ENCODE assay signal across 7 cellular contexts in the genomic region with DNA sequence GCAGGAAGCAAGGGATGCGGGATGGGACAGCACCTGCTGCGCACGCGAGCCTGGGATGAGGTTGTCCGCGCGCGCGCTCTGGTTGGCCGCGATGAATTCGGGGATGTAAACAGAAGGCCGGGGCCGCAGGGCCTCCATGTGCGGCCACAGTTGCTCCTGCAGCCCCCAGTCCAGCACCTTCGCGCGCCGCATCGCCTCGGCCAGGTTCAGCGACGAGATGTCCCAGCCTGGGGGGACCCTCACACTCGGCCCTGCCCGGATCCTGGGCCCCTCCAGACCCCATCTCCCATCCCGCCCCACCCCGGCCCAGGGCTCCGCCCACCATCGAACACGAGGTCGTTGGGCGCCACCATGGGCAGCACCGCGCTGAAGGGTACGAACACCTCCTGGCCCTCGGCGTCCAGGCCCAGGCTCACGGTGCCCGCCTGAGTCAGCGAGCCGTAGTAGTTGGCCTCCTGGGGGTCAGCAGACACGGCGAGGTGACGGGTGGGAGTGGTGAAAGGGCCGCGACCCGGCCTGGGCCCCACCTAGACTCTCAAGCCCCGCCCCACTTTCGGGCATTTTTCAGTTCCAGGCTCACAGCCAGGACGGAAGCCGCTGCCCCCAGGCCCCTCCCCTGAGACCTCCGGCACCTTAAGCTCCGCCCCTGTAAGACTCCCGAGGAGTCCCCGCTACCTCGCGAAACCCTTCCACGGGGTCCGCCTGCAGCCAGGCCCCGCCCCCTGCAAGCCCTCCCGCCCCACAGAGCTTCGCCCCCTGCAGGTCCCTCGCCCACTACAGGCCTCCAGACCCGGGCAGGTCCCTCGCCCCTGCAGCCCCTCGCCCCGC. TPM values are rescaled to one million over a fixed set of nuclear protein-coding genes. Genes with fewer than 3 reads are reported as not detected.
DNase-seq lines count a peak whose midpoint lies in the region; ATAC-seq and TF ChIP-seq lines count a peak whose summit lies in the region.

No MANE protein-coding gene starts in this region.

- TF ChIP-seq EP300 in neural cell (conservative IDR thresholded peaks at IDR 0.05; ENCODE audit: poor library complexity, severe bottlenecking), result no peak

- POLR2A ChIA-PET in OCI-LY7 (lab: Charles Lee), result no interaction called here

- no TSS peak for BruUV-seq in OCI-LY7 (replicated peaks; lab: Mats Ljungman, UMichigan)

- no peak for TF ChIP-seq RAD21 in neural cell (conservative IDR thresholded peaks at IDR 0.05)

- TF ChIP-seq CTCF in OCI-LY7 (conservative IDR thresholded peaks at IDR 0.05; ENCODE audit: low read length), result no peak
- TF ChIP-seq CTCF in neural cell (IDR thresholded peaks at IDR 0.05; ENCODE audit: poor library complexity, severe bottlenecking), result no peak
- TF ChIP-seq CTCF in tibial artery (IDR thresholded peaks at IDR 0.05), result no peak

- peak overlapping the region; percentile 35 for H3K4me3 ChIP-seq in OCI-LY7 (ENCODE audit: low read depth, low read length, poor library complexity, severe bottlenecking)
- H3K4me3 ChIP-seq in neural cell (ENCODE audit: low read length), result peak overlapping the region; percentile 89
- peak overlapping the region; percentile 58 to 65 for H3K4me3 ChIP-seq in tibial artery

- H4K20me1 ChIP-seq in OCI-LY7 (ENCODE audit: insufficient read depth, low read length), result no peaks in the 10 kb centered on the region
- H4K20me1 ChIP-seq in neural cell (ENCODE audit: insufficient read depth), result no peaks in the 10 kb centered on the region

- H3K4me1 ChIP-seq in OCI-LY7 (ENCODE audit: insufficient read depth, low read length, poor library complexity, severe bottlenecking) (peaks cover 20% of the 10 kb centered on the region), tibial artery (peaks cover 0 to 54% (median 46%) of the 10 kb centered on the region in 4 donors)

- H3K36me3 ChIP-seq in OCI-LY7 (ENCODE audit: insufficient read depth, low read length), result no peaks in the 10 kb centered on the region
- H3K36me3 ChIP-seq in neural cell (ENCODE audit: insufficient read depth, low read length), result no peaks in the 10 kb centered on the region
- H3K36me3 ChIP-seq in tibial artery, result peaks cover 5 to 29% (median 15%) of the 10 kb centered on the region in 3 donors

- H3K79me2 ChIP-seq in OCI-LY7 (ENCODE audit: insufficient read depth, low read depth, low read length) (no peaks in the 10 kb centered on the region), neural cell (replicated peaks; ENCODE audit: insufficient read depth, low read length) (no peaks in the 10 kb centered on the region)

- H3K9me3 ChIP-seq in OCI-LY7 (ENCODE audit: low read length) (no peaks in the 10 kb centered on the region), neural cell (ENCODE audit: low read length) (no peaks in the 10 kb centered on the region), tibial artery (no peaks in the 10 kb centered on the region)

- intact Hi-C loops in OCI-LY7 (cut with micrococcal nuclease; ENCODE audit: unreplicated experiment), result no loop called here
- intact Hi-C loops in tibial artery (cut with DNase I; ENCODE audit: low total_unique reads), result no loop called here

- DNase-seq in OCI-LY7 (ENCODE audit: low spot score), result peak; percentile 76
- peak; percentile 73 for DNase-seq in activated T-cell treated with anti-CD3 and anti-CD28 coated beads for 48 hours (ENCODE audit: low read depth)
- DNase-seq in fibroblast of gingiva (ENCODE audit: low read depth), result peak; percentile 62
- peak; percentile 57 to 90 for DNase-seq in tibial artery

- no peaks in the 10 kb centered on the region for H3K27me3 ChIP-seq in neural cell (ENCODE audit: insufficient read depth, low read depth, low read length)
- peaks cover 0 to 9% of the 10 kb centered on the region in 2 donors for H3K27me3 ChIP-seq in tibial artery

- H2AFZ ChIP-seq in OCI-LY7 (ENCODE audit: low read length), result no peak overlapping the region
- H2AFZ ChIP-seq in neural cell (ENCODE audit: low read depth, low read length), result no peak overlapping the region

- no peaks in the 10 kb centered on the region for H3K9me2 ChIP-seq in OCI-LY7 (ENCODE audit: insufficient read depth, low read length)
- no peaks in the 10 kb centered on the region for H3K9me2 ChIP-seq in neural cell (ENCODE audit: insufficient read depth, low read length)

- H3K4me2 ChIP-seq in OCI-LY7 (ENCODE audit: low read length) (peak overlapping the region; percentile 60), neural cell (ENCODE audit: low read length) (peak overlapping the region; percentile 30)

- no peak overlapping the region for H3K27ac ChIP-seq in OCI-LY7 (ENCODE audit: low read depth, low read length, poor library complexity, severe bottlenecking)
- peak overlapping the region; percentile 57 for H3K27ac ChIP-seq in neural cell (ENCODE audit: low read length)
- peak overlapping the region; percentile 66 to 76 for H3K27ac ChIP-seq in tibial artery

- H3K9ac ChIP-seq in neural cell (ENCODE audit: low read length), result peak overlapping the region; percentile 76

- ATAC-seq in GM18511 (IDR thresholded peaks at IDR 0.05; ENCODE audit: unreplicated experiment) (peak; percentile 61), HG03460 (IDR thresholded peaks at IDR 0.05; ENCODE audit: unreplicated experiment) (peak; percentile 50)

- H3F3A ChIP-seq in neural cell (ENCODE audit: insufficient read depth, low read length, poor library complexity, severe bottlenecking), result peaks cover 3% of the 10 kb centered on the region

- CTCF ChIA-PET in OCI-LY7 (lab: Charles Lee; ENCODE audit: unreplicated experiment), result interaction anchor here (0.6 kb wide), 1 partner anchor 32 kb away, joined by 7 read pairs; no protein-coding TSS in a partner anchor

TF ChIP-seq in neural cell, 6 proteins besides CTCF, POLR2A, EP300 and RAD21:
- no peak for TF ChIP-seq EZH2 (IDR thresholded peaks at IDR 0.05; ENCODE audit: borderline replicate concordance, insufficient read depth, low read length, poor library complexity, severe bottlenecking)
- TF ChIP-seq POLR2AphosphoS5 (IDR thresholded peaks at IDR 0.05), result peak; percentile 11
- no peak for TF ChIP-seq TAF1 (IDR thresholded peaks at IDR 0.05; ENCODE audit: low read depth)
- TF ChIP-seq MXI1 (conservative IDR thresholded peaks at IDR 0.05; ENCODE audit: poor library complexity, severe bottlenecking), result no peak
- no peak for TF ChIP-seq SMC3 (conservative IDR thresholded peaks at IDR 0.05; ENCODE audit: poor library complexity)
- no peak for TF ChIP-seq REST (IDR thresholded peaks at IDR 0.05; ENCODE audit: borderline replicate concordance)

RNA-seq across cellular contexts. Expression of gene ISYNA1, which starts 1.1 kb away (rescaled TPM):
- total RNA-seq in OCI-LY7 (2014; rRNA removed; shearing (Covaris generic)), result 0.72 and 1.8 TPM in 2 replicates
- total RNA-seq in OCI-LY7 (2022), result 8.9 and 10.9 TPM in 2 replicates
- polyA plus RNA-seq in neural cell, result 123 and 164 TPM in 2 replicates
- polyA minus RNA-seq in neural cell, result 47.0 and 53.0 TPM in 2 replicates

RNA-seq across cellular contexts. Expression of gene SSBP4, which starts 17.7 kb away (rescaled TPM):
- total RNA-seq in OCI-LY7 (2014; rRNA removed; shearing (Covaris generic)), result 54.8 and 92.9 TPM in 2 replicates
- 97.5 and 117 TPM in 2 replicates for total RNA-seq in OCI-LY7 (2022)
- polyA plus RNA-seq in neural cell, result 148 and 166 TPM in 2 replicates
- 75.0 and 80.3 TPM in 2 replicates for polyA minus RNA-seq in neural cell

RNA-seq across cellular contexts. Expression of gene LRRC25, which starts 39.4 kb away (rescaled TPM):
- total RNA-seq in OCI-LY7 (2014; rRNA removed; shearing (Covaris generic)), result 0.49 and 0.98 TPM in 2 replicates
- 3.2 and 4.1 TPM in 2 replicates for total RNA-seq in OCI-LY7 (2022)
- not detected in 2 replicates for polyA plus RNA-seq in neural cell
- not detected in 2 replicates for polyA minus RNA-seq in neural cell

RNA-seq across cellular contexts. Expression of gene GDF15, which starts 50.9 kb away (rescaled TPM):
- total RNA-seq in OCI-LY7 (2014; rRNA removed; shearing (Covaris generic)), result 0.80 TPM in 1 of 2 replicates, not detected in the other
- not detected in 2 replicates for total RNA-seq in OCI-LY7 (2022)
- 1.6 TPM in 1 of 2 replicates, not detected in the other for polyA plus RNA-seq in neural cell
- polyA minus RNA-seq in neural cell, result not detected in 2 replicates

Comparison
In these comparisons a context has a peak if more than half of its experiments do, and no peak if none do; other contexts are left out.
1. H3K4me3 ChIP-seq: peak in every context shown above with its lines; median percentile 89 in neural cell; 62 in tibial artery; 35 in OCI-LY7.